1 cellular context compared by ENCODE assay signal in the genomic region with DNA sequence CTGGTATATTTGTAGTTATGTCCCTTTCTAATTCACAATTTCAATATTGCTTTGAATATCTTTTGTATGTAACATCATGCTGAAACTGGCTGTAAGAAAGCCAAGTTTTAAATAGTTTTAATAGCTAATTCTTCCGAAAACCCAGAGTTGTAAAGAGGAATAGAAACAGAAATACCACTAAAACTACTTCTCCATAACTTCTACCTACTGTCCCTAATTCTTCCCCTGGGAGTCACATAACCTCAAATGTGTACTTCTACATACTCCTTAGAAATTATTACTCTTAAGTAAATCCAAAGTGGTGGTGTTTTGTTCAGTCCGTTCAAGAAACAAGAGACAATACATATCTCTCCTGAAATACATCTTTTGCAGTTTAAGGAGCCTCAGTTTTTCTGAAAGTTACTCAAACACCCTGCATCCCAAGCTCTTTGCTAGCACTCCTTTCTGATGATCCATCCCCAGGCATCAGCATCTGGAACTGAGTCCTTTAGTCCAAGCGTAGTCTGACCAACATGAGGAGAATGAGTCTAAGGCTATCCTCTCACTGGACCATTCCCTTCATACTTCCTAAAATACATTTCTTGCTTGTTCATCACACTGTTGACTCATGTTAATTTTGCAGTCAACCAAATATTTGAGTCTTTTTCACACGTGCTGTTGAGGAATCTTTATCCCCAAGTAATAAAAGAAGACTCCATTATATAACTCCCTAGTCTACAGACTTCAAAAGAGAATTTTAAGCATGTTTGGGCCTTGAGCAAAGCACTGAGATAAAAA.
TF ChIP-seq lines count a peak whose summit lies in the region.

No MANE protein-coding gene starts in this region.

TF ChIP-seq in GM12878, 131 proteins besides CTCF, POLR2A, EP300 and RAD21 (continued from another document):
- TF ChIP-seq PRDM15 (CRISPR knock-in tag; IDR thresholded peaks at IDR 0.05) (no peak), JUND (IDR thresholded peaks at IDR 0.05; ENCODE audit: low read depth, low read length) (no peak), POU2F2 (IDR thresholded peaks at IDR 0.05; ENCODE audit: borderline replicate concordance, low read depth, low read length) (no peak), CHD2 (IDR thresholded peaks at IDR 0.05; ENCODE audit: borderline replicate concordance, low read depth, low read length) (no peak), ZBTB33 (IDR thresholded peaks at IDR 0.05) (no peak), BACH1 (IDR thresholded peaks at IDR 0.05; ENCODE audit: borderline replicate concordance) (no peak), NR2C2 (IDR thresholded peaks at IDR 0.05; ENCODE audit: borderline replicate concordance, control insufficient read depth, insufficient read length, low read depth) (no peak), ZNF274 (IDR thresholded peaks at IDR 0.05; ENCODE audit: insufficient read depth, insufficient read length) (no peak), ZNF687 (IDR thresholded peaks at IDR 0.05) (0 out of 2 replicates have a peak, but pooled peaks have one; percentile 4), CREB1 (IDR thresholded peaks at IDR 0.05; ENCODE audit: low read depth) (no peak), KLF5 (IDR thresholded peaks at IDR 0.05; ENCODE audit: partially characterized antibody) (no peak), CEBPB (IDR thresholded peaks at IDR 0.05; ENCODE audit: borderline replicate concordance in 1 of 2, low read depth in 2 of 2, low read length in 2 of 2) (0 out of 4 replicates have a peak, but pooled peaks of 1 of the 2 experiments have one; percentile 35), MEF2B (IDR thresholded peaks at IDR 0.05; ENCODE audit: partially characterized antibody, poor library complexity, severe bottlenecking) (peak; percentile 87), SP1 (IDR thresholded peaks at IDR 0.05; ENCODE audit: low read depth, low read length) (no peak), RELA (IDR thresholded peaks at IDR 0.05; ENCODE audit: borderline replicate concordance, partially characterized antibody) (no peak), HDGF (IDR thresholded peaks at IDR 0.05) (no peak), HDAC6 (IDR thresholded peaks at IDR 0.05; ENCODE audit: unreplicated experiment) (no peak), TAF1 (IDR thresholded peaks at IDR 0.05; ENCODE audit: borderline replicate concordance, low read depth, low read length) (no peak), RFX5 (IDR thresholded peaks at IDR 0.05; ENCODE audit: low read depth, low read length) (no peak), KAT2A (conservative IDR thresholded peaks at IDR 0.05; ENCODE audit: control insufficient read depth, low read depth, low read length) (no peak), BCLAF1 (IDR thresholded peaks at IDR 0.05) (no peak)
- TF ChIP-seq, protein P1, sequence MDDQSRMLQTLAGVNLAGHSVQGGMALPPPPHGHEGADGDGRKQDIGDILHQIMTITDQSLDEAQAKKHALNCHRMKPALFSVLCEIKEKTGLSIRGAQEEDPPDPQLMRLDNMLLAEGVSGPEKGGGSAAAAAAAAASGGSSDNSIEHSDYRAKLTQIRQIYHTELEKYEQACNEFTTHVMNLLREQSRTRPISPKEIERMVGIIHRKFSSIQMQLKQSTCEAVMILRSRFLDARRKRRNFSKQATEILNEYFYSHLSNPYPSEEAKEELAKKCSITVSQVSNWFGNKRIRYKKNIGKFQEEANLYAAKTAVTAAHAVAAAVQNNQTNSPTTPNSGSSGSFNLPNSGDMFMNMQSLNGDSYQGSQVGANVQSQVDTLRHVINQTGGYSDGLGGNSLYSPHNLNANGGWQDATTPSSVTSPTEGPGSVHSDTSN (IDR thresholded peaks at IDR 0.05; ENCODE audit: insufficient replicate concordance, low read depth, low read length) = no peak
- TF ChIP-seq, protein P2, sequence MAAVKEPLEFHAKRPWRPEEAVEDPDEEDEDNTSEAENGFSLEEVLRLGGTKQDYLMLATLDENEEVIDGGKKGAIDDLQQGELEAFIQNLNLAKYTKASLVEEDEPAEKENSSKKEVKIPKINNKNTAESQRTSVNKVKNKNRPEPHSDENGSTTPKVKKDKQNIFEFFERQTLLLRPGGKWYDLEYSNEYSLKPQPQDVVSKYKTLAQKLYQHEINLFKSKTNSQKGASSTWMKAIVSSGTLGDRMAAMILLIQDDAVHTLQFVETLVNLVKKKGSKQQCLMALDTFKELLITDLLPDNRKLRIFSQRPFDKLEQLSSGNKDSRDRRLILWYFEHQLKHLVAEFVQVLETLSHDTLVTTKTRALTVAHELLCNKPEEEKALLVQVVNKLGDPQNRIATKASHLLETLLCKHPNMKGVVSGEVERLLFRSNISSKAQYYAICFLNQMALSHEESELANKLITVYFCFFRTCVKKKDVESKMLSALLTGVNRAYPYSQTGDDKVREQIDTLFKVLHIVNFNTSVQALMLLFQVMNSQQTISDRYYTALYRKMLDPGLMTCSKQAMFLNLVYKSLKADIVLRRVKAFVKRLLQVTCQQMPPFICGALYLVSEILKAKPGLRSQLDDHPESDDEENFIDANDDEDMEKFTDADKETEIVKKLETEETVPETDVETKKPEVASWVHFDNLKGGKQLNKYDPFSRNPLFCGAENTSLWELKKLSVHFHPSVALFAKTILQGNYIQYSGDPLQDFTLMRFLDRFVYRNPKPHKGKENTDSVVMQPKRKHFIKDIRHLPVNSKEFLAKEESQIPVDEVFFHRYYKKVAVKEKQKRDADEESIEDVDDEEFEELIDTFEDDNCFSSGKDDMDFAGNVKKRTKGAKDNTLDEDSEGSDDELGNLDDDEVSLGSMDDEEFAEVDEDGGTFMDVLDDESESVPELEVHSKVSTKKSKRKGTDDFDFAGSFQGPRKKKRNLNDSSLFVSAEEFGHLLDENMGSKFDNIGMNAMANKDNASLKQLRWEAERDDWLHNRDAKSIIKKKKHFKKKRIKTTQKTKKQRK (IDR thresholded peaks at IDR 0.05; ENCODE audit: low read depth, low read length) = no peak
- TF ChIP-seq, protein P3, sequence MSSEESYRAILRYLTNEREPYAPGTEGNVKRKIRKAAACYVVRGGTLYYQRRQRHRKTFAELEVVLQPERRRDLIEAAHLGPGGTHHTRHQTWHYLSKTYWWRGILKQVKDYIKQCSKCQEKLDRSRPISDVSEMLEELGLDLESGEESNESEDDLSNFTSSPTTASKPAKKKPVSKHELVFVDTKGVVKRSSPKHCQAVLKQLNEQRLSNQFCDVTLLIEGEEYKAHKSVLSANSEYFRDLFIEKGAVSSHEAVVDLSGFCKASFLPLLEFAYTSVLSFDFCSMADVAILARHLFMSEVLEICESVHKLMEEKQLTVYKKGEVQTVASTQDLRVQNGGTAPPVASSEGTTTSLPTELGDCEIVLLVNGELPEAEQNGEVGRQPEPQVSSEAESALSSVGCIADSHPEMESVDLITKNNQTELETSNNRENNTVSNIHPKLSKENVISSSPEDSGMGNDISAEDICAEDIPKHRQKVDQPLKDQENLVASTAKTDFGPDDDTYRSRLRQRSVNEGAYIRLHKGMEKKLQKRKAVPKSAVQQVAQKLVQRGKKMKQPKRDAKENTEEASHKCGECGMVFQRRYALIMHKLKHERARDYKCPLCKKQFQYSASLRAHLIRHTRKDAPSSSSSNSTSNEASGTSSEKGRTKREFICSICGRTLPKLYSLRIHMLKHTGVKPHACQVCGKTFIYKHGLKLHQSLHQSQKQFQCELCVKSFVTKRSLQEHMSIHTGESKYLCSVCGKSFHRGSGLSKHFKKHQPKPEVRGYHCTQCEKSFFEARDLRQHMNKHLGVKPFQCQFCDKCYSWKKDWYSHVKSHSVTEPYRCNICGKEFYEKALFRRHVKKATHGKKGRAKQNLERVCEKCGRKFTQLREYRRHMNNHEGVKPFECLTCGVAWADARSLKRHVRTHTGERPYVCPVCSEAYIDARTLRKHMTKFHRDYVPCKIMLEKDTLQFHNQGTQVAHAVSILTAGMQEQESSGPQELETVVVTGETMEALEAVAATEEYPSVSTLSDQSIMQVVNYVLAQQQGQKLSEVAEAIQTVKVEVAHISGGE (CRISPR knock-in tag; IDR thresholded peaks at IDR 0.05) = no peak
